Comparison of ENCODE assay signal across 15 cellular contexts in genomic region chr4:78369691-78370090, GRCh38.
DNase-seq lines count a peak whose midpoint lies in the region; FAIRE-seq and TF ChIP-seq lines count a peak whose summit lies in the region.
"Had no signal": no experiment of that assay in that cellular context is flagged by ENCODE, and none has a peak within 500 bp of the region (broad histone marks: within the 10 kb centered on the region; RNA-seq: fewer than 3 reads in every experiment).

No MANE protein-coding gene starts in this region.

- no peaks in the 10 kb centered on the region for H3K4me1 ChIP-seq in small intestine (ENCODE audit: control insufficient read depth in 2 of 2, insufficient read depth in 1 of 2, low read depth in 1 of 2, low read length in 1 of 2)
- H3K4me1 ChIP-seq in BE2C = peaks cover 13% of the 10 kb centered on the region
- H3K4me1 ChIP-seq: prostate gland, tibial artery had no signal

- in situ Hi-C loops in astrocyte of the spinal cord (cut with HindIII; ENCODE audit: low sequenced_read_pairs) = no loop called here

- DNase-seq in COLO668 (lab: John Stamatoyannopoulos, UW; ENCODE audit: unreplicated experiment) (peak; percentile 36), NCI-H1417 treated with DMSO at 0.1 percent for 48 hours (lab: John Stamatoyannopoulos, UW) (peak; percentile 48), astrocyte of the spinal cord (ENCODE audit: low read depth, low spot score) (peak; percentile 81), iPS-NIHi11 (ENCODE audit: low spot score) (peak; percentile 70), small intestine (no peak), SHP77 (lab: John Stamatoyannopoulos, UW) (no peak), Kasumi-1 (lab: John Stamatoyannopoulos, UW) (no peak), BE2C (no peak)
- DNase-seq: activated naive CD8-positive, alpha-beta T cell treated with anti-CD3 and anti-CD28 coated beads, Interleukin-2, amount 10 ng/mL, durations not matched to agents 7 days and 5 days; MG63; stimulated activated CD4-positive, alpha-beta T cell treated with anti-CD3 and anti-CD28 coated beads, Interleukin-1b, Interleukin-23, amount 100 ng/mL, for 48 hours; tibial artery had no signal

- no peak for FAIRE-seq in small intestine (lab: Jason Lieb, UNC)
- FAIRE-seq: RCC 7860 had no signal

- 69 to 78% (median 74%) methylated on average over 4 of the region's 4 CpGs for WGBS in small intestine, 3 donors

- no peak overlapping the region for H3K27ac ChIP-seq in small intestine (ENCODE audit: low read depth in 1 of 2, low read length in 1 of 2)
- H3K27ac ChIP-seq: coronary artery, prostate gland, tibial artery had no signal

- H3K36me3 ChIP-seq in small intestine (ENCODE audit: control insufficient read depth in 2 of 2, insufficient read depth in 2 of 2, low read length in 2 of 2) (no peaks in the 10 kb centered on the region), BE2C (peaks cover 18% of the 10 kb centered on the region)
- H3K36me3 ChIP-seq: MG63, prostate gland, tibial artery had no signal

- no peak for TF ChIP-seq CTCF in astrocyte of the spinal cord (IDR thresholded peaks at IDR 0.05; ENCODE audit: low read depth, low read length)
- TF ChIP-seq CTCF in BE2C (IDR thresholded peaks at IDR 0.05; ENCODE audit: low read depth, low read length) = no peak

- H3K4me3 ChIP-seq in astrocyte of the spinal cord (ENCODE audit: low read depth, low read length) (no peak overlapping the region), small intestine (ENCODE audit: low read depth in 1 of 2, low read length in 2 of 2) (no peak overlapping the region), BE2C (ENCODE audit: low read depth, low read length) (no peak overlapping the region)
- H3K4me3 ChIP-seq: coronary artery, MG63, prostate gland, tibial artery had no signal

- no peaks in the 10 kb centered on the region for H3K9me3 ChIP-seq in small intestine (ENCODE audit: control insufficient read depth, low read depth)
- H3K9me3 ChIP-seq in BE2C = no peaks in the 10 kb centered on the region
- H3K9me3 ChIP-seq: MG63, prostate gland, tibial artery had no signal

- H3K27me3 ChIP-seq in small intestine (ENCODE audit: control insufficient read depth in 2 of 2, insufficient read depth in 2 of 2, low read length in 2 of 2) (no peaks in the 10 kb centered on the region), BE2C (no peaks in the 10 kb centered on the region)
- H3K27me3 ChIP-seq: MG63, tibial artery had no signal

Comparison
In these comparisons a context has a peak if more than half of its experiments do, and no peak if none do; other contexts are left out.
1. DNase-seq: peak in COLO668 (single experiment), NCI-H1417 treated with DMSO at 0.1 percent for 48 hours (single experiment), astrocyte of the spinal cord (single experiment) and iPS-NIHi11 (single experiment); none in small intestine (single experiment), SHP77 (0 of 2), Kasumi-1 (0 of 2) and BE2C (single experiment).